In genomic region chr3:136444581-136444980, GRCh38 we compare ENCODE assay signal across 20 cellular contexts.
DNase-seq lines count a peak whose midpoint lies in the region; ATAC-seq and TF ChIP-seq lines count a peak whose summit lies in the region.
"Had no signal": no experiment of that assay in that cellular context is flagged by ENCODE, and none has a peak within 500 bp of the region (broad histone marks: within the 10 kb centered on the region; RNA-seq: fewer than 3 reads in every experiment).

No MANE protein-coding gene starts in this region.

- H3K27ac ChIP-seq in mesenchymal stem cell (ENCODE audit: low read length, poor library complexity, severe bottlenecking), result no peak overlapping the region
- H3K27ac ChIP-seq: 22Rv1, A549 had no signal

- H4K8ac ChIP-seq in mesenchymal stem cell (ENCODE audit: low read length), result no peak overlapping the region

- H3K4me1 Mint-ChIP-seq in activated naive CD4-positive, alpha-beta T cell treated with anti-CD3 and anti-CD28 coated beads, Interleukin-2, amount 50 U/mL, for 24 hours, result no peaks in the 10 kb centered on the region
- no peaks in the 10 kb centered on the region for H3K4me1 Mint-ChIP-seq in activated naive CD4-positive, alpha-beta T cell treated with anti-CD3 and anti-CD28 coated beads for 36 hours (ENCODE audit: low read depth)
- peaks cover 0 to 1% of the 10 kb centered on the region in 2 donors for H3K4me1 Mint-ChIP-seq in effector memory CD8-positive, alpha-beta T cell (ENCODE audit: low read depth in 2 of 2)
- H3K4me1 Mint-ChIP-seq in activated T-cell treated with anti-CD3 and anti-CD28 coated beads, Interleukin-2, amount 50 U/mL, for 4 hours (ENCODE audit: low read depth), result no peaks in the 10 kb centered on the region
- H3K4me1 Mint-ChIP-seq: H9 had no signal

- H2BK120ac ChIP-seq in mesenchymal stem cell (ENCODE audit: low read depth, low read length), result no peak overlapping the region

- CTCF ChIA-PET in activated naive CD4-positive, alpha-beta T cell treated with anti-CD3 and anti-CD28 coated beads for 36 hours (lab: Charles Lee), result interaction anchor here (0.6 kb wide), 1 partner anchor 93 kb away, joined by 3 read pairs; no protein-coding TSS in a partner anchor

- H3K9me3 Mint-ChIP-seq in activated naive CD4-positive, alpha-beta T cell treated with anti-CD3 and anti-CD28 coated beads, Interleukin-2, amount 50 U/mL, for 24 hours, result no peaks in the 10 kb centered on the region
- no peaks in the 10 kb centered on the region for H3K9me3 Mint-ChIP-seq in activated naive CD4-positive, alpha-beta T cell treated with anti-CD3 and anti-CD28 coated beads for 36 hours
- no peaks in the 10 kb centered on the region for H3K9me3 Mint-ChIP-seq in effector memory CD8-positive, alpha-beta T cell
- H3K9me3 Mint-ChIP-seq in activated T-cell treated with anti-CD3 and anti-CD28 coated beads, Interleukin-2, amount 50 U/mL, for 4 hours, result no peaks in the 10 kb centered on the region
- H3K9me3 Mint-ChIP-seq: CD4-positive, CD25-positive, alpha-beta regulatory T cell; CD8-positive, alpha-beta memory T cell; H9 had no signal

- no peaks in the 10 kb centered on the region for H3K27me3 ChIP-seq in mesenchymal stem cell (ENCODE audit: control insufficient read depth in 1 of 2, insufficient read depth in 1 of 2, low read length in 2 of 2)
- H3K27me3 ChIP-seq: BE2C had no signal

- H2AFZ ChIP-seq in mesenchymal stem cell (ENCODE audit: low read depth, low read length), result no peak overlapping the region

- no peaks in the 10 kb centered on the region for H3K9me3 ChIP-seq in mesenchymal stem cell (ENCODE audit: control insufficient read depth, low read length)
- H3K9me3 ChIP-seq: A549, BE2C had no signal

- no peak overlapping the region for H2BK15ac ChIP-seq in mesenchymal stem cell (ENCODE audit: low read depth, poor library complexity, severe bottlenecking)

- peaks cover 4% of the 10 kb centered on the region for H3K79me1 ChIP-seq in mesenchymal stem cell (replicated peaks; ENCODE audit: low read length, poor library complexity, severe bottlenecking)

- H3K9ac ChIP-seq in mesenchymal stem cell (ENCODE audit: low read length), result no peak overlapping the region

- peak overlapping the region; percentile 59 for H3K27ac Mint-ChIP-seq in activated naive CD4-positive, alpha-beta T cell treated with anti-CD3 and anti-CD28 coated beads, Interleukin-2, amount 50 U/mL, for 24 hours
- H3K27ac Mint-ChIP-seq in activated naive CD4-positive, alpha-beta T cell treated with anti-CD3 and anti-CD28 coated beads for 36 hours, result no peak overlapping the region
- peak overlapping the region; percentile 4 to 7 for H3K27ac Mint-ChIP-seq in effector memory CD8-positive, alpha-beta T cell
- H3K27ac Mint-ChIP-seq: H9 had no signal

- no peak overlapping the region for H3K4me3 Mint-ChIP-seq in activated naive CD4-positive, alpha-beta T cell treated with anti-CD3 and anti-CD28 coated beads, Interleukin-2, amount 50 U/mL, for 24 hours
- no peak overlapping the region for H3K4me3 Mint-ChIP-seq in activated naive CD4-positive, alpha-beta T cell treated with anti-CD3 and anti-CD28 coated beads for 36 hours
- H3K4me3 Mint-ChIP-seq in effector memory CD8-positive, alpha-beta T cell, result no peak overlapping the region
- H3K4me3 Mint-ChIP-seq in activated T-cell treated with anti-CD3 and anti-CD28 coated beads, Interleukin-2, amount 50 U/mL, for 4 hours, result no peak overlapping the region
- H3K4me3 Mint-ChIP-seq: CD4-positive, CD25-positive, alpha-beta regulatory T cell; CD8-positive, alpha-beta memory T cell; H9 had no signal

- peaks cover 19% of the 10 kb centered on the region for H3K36me3 Mint-ChIP-seq in activated naive CD4-positive, alpha-beta T cell treated with anti-CD3 and anti-CD28 coated beads, Interleukin-2, amount 50 U/mL, for 24 hours
- H3K36me3 Mint-ChIP-seq in activated naive CD4-positive, alpha-beta T cell treated with anti-CD3 and anti-CD28 coated beads for 36 hours (ENCODE audit: low read depth), result peaks cover 20% of the 10 kb centered on the region
- peaks cover 27% of the 10 kb centered on the region for H3K36me3 Mint-ChIP-seq in effector memory CD8-positive, alpha-beta T cell (ENCODE audit: insufficient read depth)
- peaks cover 20% of the 10 kb centered on the region for H3K36me3 Mint-ChIP-seq in activated T-cell treated with anti-CD3 and anti-CD28 coated beads, Interleukin-2, amount 50 U/mL, for 4 hours (ENCODE audit: insufficient read depth)

- no peak for ATAC-seq in effector memory CD8-positive, alpha-beta T cell (replicated peaks)
- no peak for ATAC-seq in HG03025 (IDR thresholded peaks at IDR 0.05; ENCODE audit: low FRiP score, unreplicated experiment)
- no peak for ATAC-seq in activated T-cell treated with anti-CD3 and anti-CD28 coated beads, Interleukin-2, amount 50 U/mL, for 4 hours
- ATAC-seq: A549 had no signal

- no peak overlapping the region for H2BK5ac ChIP-seq in mesenchymal stem cell (ENCODE audit: low read depth, low read length, poor library complexity, severe bottlenecking)

- no peak overlapping the region for H3K4me2 ChIP-seq in mesenchymal stem cell (ENCODE audit: low read length, poor library complexity, severe bottlenecking)
- H3K4me2 ChIP-seq: A549 had no signal

- no peak overlapping the region for H2BK12ac ChIP-seq in mesenchymal stem cell (ENCODE audit: low read length in 2 of 2)

- H3K14ac ChIP-seq in mesenchymal stem cell (ENCODE audit: low read length in 2 of 2), result no peak overlapping the region

- H3K4ac ChIP-seq in mesenchymal stem cell (ENCODE audit: low read depth in 1 of 2, low read length in 2 of 2), result no peak overlapping the region

- H2AK5ac ChIP-seq in mesenchymal stem cell (ENCODE audit: low read length, severe bottlenecking), result no peak overlapping the region

- H3K36me3 ChIP-seq in mesenchymal stem cell (ENCODE audit: control insufficient read depth in 1 of 2, insufficient read depth in 2 of 2, low read depth in 1 of 2, low read length in 2 of 2), result peaks cover 6 to 52% of the 10 kb centered on the region in 2 experiments

- no peak for TF ChIP-seq CTCF in GM10266 (IDR thresholded peaks at IDR 0.05; ENCODE audit: control insufficient read depth, insufficient read depth, low read depth, missing control alignments)

- no peak overlapping the region for H3K23ac ChIP-seq in mesenchymal stem cell (ENCODE audit: low read length in 2 of 2)

- no peaks in the 10 kb centered on the region for H3K4me1 ChIP-seq in mesenchymal stem cell (ENCODE audit: control insufficient read depth, insufficient read depth, low read depth, low read length)
- H3K4me1 ChIP-seq: A549, BE2C had no signal

- DNase-seq in activated naive CD4-positive, alpha-beta T cell treated with anti-CD3 and anti-CD28 coated beads for 36 hours, result no peak
- DNase-seq in NCI-H226 (peak; percentile 9), mesenchymal stem cell (peak; percentile 6), GM10266 (ENCODE audit: extremely low spot score) (no peak)
- DNase-seq in effector memory CD8-positive, alpha-beta T cell, result no peak
- DNase-seq in activated T-cell treated with anti-CD3 and anti-CD28 coated beads, Interleukin-2, amount 50 U/mL, for 4 hours, result no peak
- DNase-seq: BE2C; C1 segment of cervical spinal cord; CD4-positive, CD25-positive, alpha-beta regulatory T cell; CD8-positive, alpha-beta memory T cell; COR-L47; DMS 273 treated with DMSO at 0.1 percent for 48 hours; DMS53; DND-41; GDM1; H9 had no signal

- H3K27me3 Mint-ChIP-seq in activated naive CD4-positive, alpha-beta T cell treated with anti-CD3 and anti-CD28 coated beads, Interleukin-2, amount 50 U/mL, for 24 hours, result no peaks in the 10 kb centered on the region
- H3K27me3 Mint-ChIP-seq in activated naive CD4-positive, alpha-beta T cell treated with anti-CD3 and anti-CD28 coated beads for 36 hours (ENCODE audit: low read depth), result no peaks in the 10 kb centered on the region
- no peaks in the 10 kb centered on the region for H3K27me3 Mint-ChIP-seq in effector memory CD8-positive, alpha-beta T cell
- H3K27me3 Mint-ChIP-seq in activated T-cell treated with anti-CD3 and anti-CD28 coated beads, Interleukin-2, amount 50 U/mL, for 4 hours (ENCODE audit: low read depth), result no peaks in the 10 kb centered on the region
- H3K27me3 Mint-ChIP-seq: CD8-positive, alpha-beta memory T cell had no signal

- no peak overlapping the region for H3K18ac ChIP-seq in mesenchymal stem cell (ENCODE audit: low read depth in 1 of 2, low read length in 2 of 2)

- 95% methylated on average over 3 of the region's 3 CpGs for whole genome bisulfite sequencing in mesenchymal stem cell

- no peak overlapping the region for H4K91ac ChIP-seq in mesenchymal stem cell (ENCODE audit: low read length)

- intact Hi-C loops in activated naive CD4-positive, alpha-beta T cell treated with anti-CD3 and anti-CD28 coated beads for 36 hours (cut with micrococcal nuclease), result no loop called here

- no peak overlapping the region for H3K4me3 ChIP-seq in mesenchymal stem cell (ENCODE audit: insufficient read depth in 1 of 2, low read depth in 1 of 2, low read length in 2 of 2)
- H3K4me3 ChIP-seq: A549 had no signal

Comparison
In these comparisons a context has a peak if more than half of its experiments do, and no peak if none do; other contexts are left out.
1. DNase-seq: peak in NCI-H226 (single experiment) and mesenchymal stem cell (single experiment); none in activated naive CD4-positive, alpha-beta T cell treated with anti-CD3 and anti-CD28 coated beads for 36 hours (single experiment), effector memory CD8-positive, alpha-beta T cell (0 of 3), GM10266 (single experiment) and activated T-cell treated with anti-CD3 and anti-CD28 coated beads, Interleukin-2, amount 50 U/mL, for 4 hours (single experiment).